In genomic region chr2:147002256-147002655, GRCh38 we compare ENCODE assay signal across 25 cellular contexts.
"Had no signal": no experiment of that assay in that cellular context is flagged by ENCODE, and none has a peak within 500 bp of the region (broad histone marks: within the 10 kb centered on the region; RNA-seq: fewer than 3 reads in every experiment).

No MANE protein-coding gene starts in this region.

- DNase-seq: hypothalamus; immature natural killer cell; kidney; left colon; left lung; lower lobe of right lung; midbrain; mucosa of descending colon; naive thymus-derived CD4-positive, alpha-beta T cell; nucleus accumbens; pancreas; posterior cingulate gyrus; retina; right cardiac atrium; sigmoid colon; small intestine; spleen; stimulated activated CD4-positive, alpha-beta T cell treated with anti-CD3 and anti-CD28 coated beads, Interleukin-4, amount 100 ng/mL, for 24 hours; stimulated activated naive CD4-positive, alpha-beta T cell; tibial artery; trophoblast cell; upper lobe of right lung had no signal

- H3K4me3 ChIP-seq: left lung, lower lobe of right lung, mucosa of descending colon, pancreas, prostate gland, sigmoid colon, spleen, suprapubic skin, thoracic aorta, tibial artery, upper lobe of right lung had no signal

- H3K4me1 ChIP-seq: lower lobe of right lung, pancreas, prostate gland, spleen, suprapubic skin, tibial artery, upper lobe of right lung had no signal

- H3K36me3 ChIP-seq: left lung, lower lobe of right lung, pancreas, prostate gland, sigmoid colon, spleen, suprapubic skin, thoracic aorta, tibial artery, upper lobe of right lung had no signal

- H3K27me3 ChIP-seq: left lung, pancreas, sigmoid colon, spleen, suprapubic skin, tibial artery, upper lobe of right lung had no signal

- H3K9me3 ChIP-seq: lower lobe of right lung, mucosa of descending colon, pancreas, prostate gland, sigmoid colon, suprapubic skin, thoracic aorta, tibial artery, upper lobe of right lung had no signal

- H3K27ac ChIP-seq: left lung, lower lobe of right lung, pancreas, prostate gland, sigmoid colon, spleen, suprapubic skin, thoracic aorta, tibial artery, upper lobe of right lung had no signal
